1 cellular context compared by ENCODE assay signal in genomic region chr19:5870986-5871394, GRCh38.
A peak's percentile ranks its signal among the peaks of the same experiment; 100 is the strongest.
TF ChIP-seq lines count a peak whose summit lies in the region.

No MANE protein-coding gene starts in this region.

TF ChIP-seq in HepG2, 621 proteins besides CTCF, POLR2A, EP300 and RAD21 (continued from another document and continues in another):
- TF ChIP-seq SKIL (CRISPR knock-in tag; IDR thresholded peaks at IDR 0.05; ENCODE audit: borderline replicate concordance) (peak; percentile 91), CERS6 (CRISPR knock-in tag; IDR thresholded peaks at IDR 0.05) (no peak), ZNF142 (CRISPR knock-in tag; IDR thresholded peaks at IDR 0.05) (no peak), ZNF232 (CRISPR knock-in tag; IDR thresholded peaks at IDR 0.05; ENCODE audit: borderline replicate concordance) (peak; percentile 51; the same call in 1 of the 2 replicates), ZNF800 (CRISPR knock-in tag; IDR thresholded peaks at IDR 0.05) (no peak), JARID2 (CRISPR knock-in tag; IDR thresholded peaks at IDR 0.05; ENCODE audit: insufficient replicate concordance) (no peak), IKZF5 (CRISPR knock-in tag; IDR thresholded peaks at IDR 0.05) (peak; percentile 95), ELF1 (CRISPR knock-in tag; IDR thresholded peaks at IDR 0.05) (peak; percentile 87), FOXA1 (IDR thresholded peaks at IDR 0.05) (no peak), FOXA1 (CRISPR knock-in tag; IDR thresholded peaks at IDR 0.05) (peak; percentile 90), RERE (CRISPR knock-in tag; IDR thresholded peaks at IDR 0.05; ENCODE audit: low read depth) (peak; percentile 87), FOSL2 (CRISPR knock-in tag; IDR thresholded peaks at IDR 0.05) (peak; percentile 89), TRAFD1 (CRISPR knock-in tag; IDR thresholded peaks at IDR 0.05; ENCODE audit: borderline replicate concordance) (0 out of 2 replicates have a peak, but pooled peaks have one; percentile 39), TMF1 (CRISPR knock-in tag; IDR thresholded peaks at IDR 0.05; ENCODE audit: low read depth) (no peak), MIXL1 (CRISPR knock-in tag; IDR thresholded peaks at IDR 0.05) (peak; percentile 90), ZNF276 (CRISPR knock-in tag; IDR thresholded peaks at IDR 0.05; ENCODE audit: low read depth) (no peak), ZNF576 (CRISPR knock-in tag; IDR thresholded peaks at IDR 0.05) (no peak), IRF1 (CRISPR knock-in tag; IDR thresholded peaks at IDR 0.05; ENCODE audit: low read depth) (no peak), MTA1 (CRISPR knock-in tag; IDR thresholded peaks at IDR 0.05; ENCODE audit: borderline replicate concordance) (peak; percentile 87; the same call in 1 of the 2 replicates), PRPF4 (IDR thresholded peaks at IDR 0.05; ENCODE audit: low read depth, low read length, poor library complexity, severe bottlenecking) (no peak), HMGXB4 (CRISPR knock-in tag; IDR thresholded peaks at IDR 0.05; ENCODE audit: borderline replicate concordance in 1 of 2, low read depth in 1 of 2) (peak; percentile 28 to 58; a peak in 1 of 4 replicates)
